Comparison of ENCODE assay signal across 23 cellular contexts in genomic region chr1:57404914-57405313, GRCh38. TPM values are rescaled to one million over a fixed set of nuclear protein-coding genes. Genes with fewer than 3 reads are reported as not detected.
"Had no signal": no experiment of that assay in that cellular context is flagged by ENCODE, and none has a peak within 500 bp of the region (broad histone marks: within the 10 kb centered on the region; RNA-seq: fewer than 3 reads in every experiment).

No MANE protein-coding gene starts in this region.

- H3K27ac ChIP-seq: coronary artery, dorsolateral prefrontal cortex, gastrocnemius medialis, heart right ventricle, left lung, lower lobe of right lung, neutrophil, suprapubic skin, thyroid gland had no signal

- ATAC-seq: esophagus mucosa; gastrocnemius medialis; heart right ventricle; left lung; lower lobe of right lung; right cardiac atrium; stimulated activated effector memory CD8-positive, alpha-beta T cell treated with anti-CD3 and anti-CD28 coated beads, Interleukin-12 subunit alpha, Interleukin-12 subunit beta, amount 100 ng/mL, for 72 hours; stimulated activated naive CD8-positive, alpha-beta T cell treated with anti-CD3 and anti-CD28 coated beads, Interleukin-15, Interleukin-2, amounts not matched to agents 100 U/mL and 50 U/mL, for 24 hours had no signal

- DNase-seq: dorsolateral prefrontal cortex; effector CD8-positive, alpha-beta T cell; gastrocnemius medialis; heart right ventricle; hypothalamus; islet precursor cell; left lung; lower lobe of right lung; midbrain; naive B cell; nephron progenitor cell; right cardiac atrium; stimulated activated CD4-positive, alpha-beta T cell treated with anti-CD3 and anti-CD28 coated beads, Interleukin-4, amount 100 ng/mL, for 1 hour; stimulated activated CD8-positive, alpha-beta memory T cell treated with anti-CD3 and anti-CD28 coated beads, Interleukin-4, amount 100 ng/mL, for 48 hours; stimulated activated naive CD8-positive, alpha-beta T cell treated with anti-CD3 and anti-CD28 coated beads, Interleukin-15, Interleukin-2, amounts not matched to agents 100 U/mL and 50 U/mL, for 24 hours; thyroid gland had no signal

- H3K4me3 ChIP-seq: coronary artery, dorsolateral prefrontal cortex, gastrocnemius medialis, heart right ventricle, left lung, lower lobe of right lung, suprapubic skin, thyroid gland had no signal

- H3K9me3 ChIP-seq: gastrocnemius medialis, heart right ventricle, left lung, lower lobe of right lung, neutrophil, suprapubic skin, thyroid gland had no signal

- H3K36me3 ChIP-seq: gastrocnemius medialis, heart right ventricle, left lung, lower lobe of right lung, neutrophil, suprapubic skin, thyroid gland had no signal

- H3K27me3 ChIP-seq: gastrocnemius medialis, heart right ventricle, left lung, neutrophil, thyroid gland had no signal

- H3K4me1 ChIP-seq: gastrocnemius medialis, left lung, lower lobe of right lung, suprapubic skin, thyroid gland had no signal

RNA-seq across cellular contexts. Expression of gene DAB1, which starts 18.9 kb away (rescaled TPM):
- total RNA-seq: chondrocyte, fibroblast of villous mesenchyme had no signal
